ENCODE assay signal across 15 cellular contexts in genomic region chr11:69052343-69053168, GRCh38. TPM values are rescaled to one million over a fixed set of nuclear protein-coding genes. Genes with fewer than 3 reads are reported as not detected.
DNase-seq lines count a peak whose midpoint lies in the region; ATAC-seq and TF ChIP-seq lines count a peak whose summit lies in the region.
"Had no signal": no experiment of that assay in that cellular context is flagged by ENCODE, and none has a peak within 500 bp of the region (broad histone marks: within the 10 kb centered on the region; RNA-seq: fewer than 3 reads in every experiment).

No MANE protein-coding gene starts in this region.

- H3K36me3 Mint-ChIP-seq in CD8-positive, alpha-beta T cell, result peaks cover 15% of the 10 kb centered on the region
- H3K36me3 Mint-ChIP-seq in endothelial cell (ENCODE audit: low read depth, unreplicated experiment), result peaks cover 3% of the 10 kb centered on the region
- H3K36me3 Mint-ChIP-seq in activated T-cell treated with anti-CD3 and anti-CD28 coated beads, Interleukin-2, amount 50 U/mL, for 4 hours (ENCODE audit: insufficient read depth), result peaks cover 1% of the 10 kb centered on the region

- TF ChIP-seq CTCF in CD8-positive, alpha-beta T cell (IDR thresholded peaks at IDR 0.05), result no peak
- TF ChIP-seq CTCF in endothelial cell (IDR thresholded peaks at IDR 0.05; ENCODE audit: unreplicated experiment), result no peak

- no peaks in the 10 kb centered on the region for H3K9me3 Mint-ChIP-seq in CD8-positive, alpha-beta T cell
- no peaks in the 10 kb centered on the region for H3K9me3 Mint-ChIP-seq in endothelial cell (ENCODE audit: unreplicated experiment)
- no peaks in the 10 kb centered on the region for H3K9me3 Mint-ChIP-seq in activated T-cell treated with anti-CD3 and anti-CD28 coated beads, Interleukin-2, amount 50 U/mL, for 4 hours

- H4K12ac ChIP-seq in trophoblast cell (ENCODE audit: low read depth, low read length), result no peak overlapping the region

- no peak overlapping the region for H2BK12ac ChIP-seq in trophoblast cell (ENCODE audit: low read length)

- WGBS in trophoblast cell (ENCODE audit: extremely low coverage, insufficient coverage, insufficient read length), result no CpG with 5 or more reads among the region's 21 CpGs

- no peak for ATAC-seq in CD8-positive, alpha-beta T cell
- ATAC-seq in activated T-cell treated with anti-CD3 and anti-CD28 coated beads, Interleukin-2, amount 50 U/mL, for 4 hours, result no peak
- ATAC-seq in GM18873 (IDR thresholded peaks at IDR 0.05; ENCODE audit: low FRiP score, unreplicated experiment), result no peak

- H3K27me3 Mint-ChIP-seq in CD8-positive, alpha-beta T cell (ENCODE audit: low read depth), result no peaks in the 10 kb centered on the region
- H3K27me3 Mint-ChIP-seq in endothelial cell (ENCODE audit: unreplicated experiment), result peaks cover 5% of the 10 kb centered on the region
- no peaks in the 10 kb centered on the region for H3K27me3 Mint-ChIP-seq in activated T-cell treated with anti-CD3 and anti-CD28 coated beads, Interleukin-2, amount 50 U/mL, for 4 hours (ENCODE audit: low read depth)

- H2AFZ ChIP-seq in trophoblast cell (ENCODE audit: insufficient read depth, low read length, poor library complexity), result no peak overlapping the region

- no peak overlapping the region for H2BK120ac ChIP-seq in trophoblast cell (ENCODE audit: insufficient read depth, low read length, poor library complexity)

- H3K4me3 Mint-ChIP-seq in CD8-positive, alpha-beta T cell, result no peak overlapping the region
- H3K4me3 Mint-ChIP-seq in endothelial cell (ENCODE audit: unreplicated experiment), result no peak overlapping the region
- H3K4me3 Mint-ChIP-seq in activated T-cell treated with anti-CD3 and anti-CD28 coated beads, Interleukin-2, amount 50 U/mL, for 4 hours, result no peak overlapping the region

- peak overlapping the region; percentile 65 for H4K8ac ChIP-seq in trophoblast cell (ENCODE audit: low read depth, low read length)

- no peaks in the 10 kb centered on the region for H3K36me3 ChIP-seq in CD8-positive, alpha-beta T cell (ENCODE audit: insufficient read depth, low read length)
- peaks cover 4% of the 10 kb centered on the region; the same call in 1 of the 2 replicates for H3K36me3 ChIP-seq in KOPT-K1 (ENCODE audit: insufficient read depth, low read length)
- H3K36me3 ChIP-seq in trophoblast cell (ENCODE audit: control insufficient read depth in 1 of 2, insufficient read depth in 2 of 2, low read length in 2 of 2), result peaks cover 9 to 20% of the 10 kb centered on the region in 2 experiments

- H2BK5ac ChIP-seq in trophoblast cell (ENCODE audit: low read depth, low read length, poor library complexity), result no peak overlapping the region

- intact Hi-C loops in CD8-positive, alpha-beta T cell (cut with DNase I, micrococcal nuclease), result loop anchor here in 1 of 2 experiments (10.0 kb wide), 1 partner anchor 1152 kb away; the partner anchor contains the start of gene FADD

- H2AK5ac ChIP-seq in trophoblast cell (ENCODE audit: low read length), result no peak overlapping the region

- H3K9ac ChIP-seq in trophoblast cell (ENCODE audit: low read length), result no peak overlapping the region

- H3K27ac ChIP-seq in CD8-positive, alpha-beta T cell (ENCODE audit: low read depth, low read length), result no peak overlapping the region
- peak overlapping the region; percentile 25 for H3K27ac ChIP-seq in KOPT-K1 (ENCODE audit: low read depth, low read length, poor library complexity, severe bottlenecking)
- no peak overlapping the region for H3K27ac ChIP-seq in trophoblast cell (ENCODE audit: low read depth, low read length)

- no peak for DNase-seq in CD8-positive, alpha-beta T cell
- DNase-seq in endothelial cell (ENCODE audit: low spot score), result no peak
- peak in 1 of 2 donors; percentile 36 for DNase-seq in trophoblast cell
- no peak for DNase-seq in activated T-cell treated with anti-CD3 and anti-CD28 coated beads, Interleukin-2, amount 50 U/mL, for 4 hours
- DNase-seq in NCI-H446 (lab: John Stamatoyannopoulos, UW), result no peak
- no peak for DNase-seq in NCI-H774 (lab: John Stamatoyannopoulos, UW)
- DNase-seq: kidney glomerular epithelial cell; NCI-H1048; NCI-H510A treated with DMSO at 0.1 percent for 48 hours; SHP77 treated with DMSO at 0.1 percent for 48 hours; stimulated activated CD8-positive, alpha-beta memory T cell treated with anti-CD3 and anti-CD28 coated beads, Interleukin-4, amount 100 ng/mL, for 48 hours had no signal

- no peaks in the 10 kb centered on the region for H3K9me3 ChIP-seq in CD8-positive, alpha-beta T cell (ENCODE audit: low read length)
- no peaks in the 10 kb centered on the region for H3K9me3 ChIP-seq in KOPT-K1 (ENCODE audit: insufficient read depth, low read length, poor library complexity, severe bottlenecking)
- H3K9me3 ChIP-seq in trophoblast cell (ENCODE audit: insufficient read depth, low read depth, low read length), result peaks cover 4% of the 10 kb centered on the region

- peak overlapping the region; percentile 42 for H3K18ac ChIP-seq in trophoblast cell (ENCODE audit: low read length)

- peak overlapping the region; percentile 33 for H3K4ac ChIP-seq in trophoblast cell (ENCODE audit: low read depth, low read length)

- H3K27me3 ChIP-seq in CD8-positive, alpha-beta T cell (ENCODE audit: insufficient read depth, low read length), result no peaks in the 10 kb centered on the region
- H3K27me3 ChIP-seq in trophoblast cell (ENCODE audit: insufficient read depth, low read length), result peaks cover 1% of the 10 kb centered on the region

- peaks cover 9% of the 10 kb centered on the region for H3K4me1 ChIP-seq in CD8-positive, alpha-beta T cell (ENCODE audit: insufficient read depth, low read length)
- peaks cover 8 to 10% of the 10 kb centered on the region in 2 experiments for H3K4me1 ChIP-seq in trophoblast cell (ENCODE audit: control insufficient read depth in 1 of 2, insufficient read depth in 2 of 2, low read length in 2 of 2)

- H3K14ac ChIP-seq in trophoblast cell (ENCODE audit: low read length), result no peak overlapping the region

- CTCF ChIA-PET in CD8-positive, alpha-beta T cell (lab: Charles Lee), result interaction anchor here (1.1 kb wide), 1 partner anchor 48 kb away, joined by 4 read pairs; no protein-coding TSS in a partner anchor

- no peak overlapping the region for H3K4me2 ChIP-seq in trophoblast cell (ENCODE audit: low read length)

- peaks cover 6% of the 10 kb centered on the region for H3K79me2 ChIP-seq in trophoblast cell (ENCODE audit: control insufficient read depth, insufficient read depth, low read length, poor library complexity)

- H3K4me1 Mint-ChIP-seq in CD8-positive, alpha-beta T cell (ENCODE audit: low read depth), result peaks cover 39% of the 10 kb centered on the region
- peaks cover 4% of the 10 kb centered on the region for H3K4me1 Mint-ChIP-seq in endothelial cell (ENCODE audit: unreplicated experiment)
- H3K4me1 Mint-ChIP-seq in activated T-cell treated with anti-CD3 and anti-CD28 coated beads, Interleukin-2, amount 50 U/mL, for 4 hours (ENCODE audit: low read depth), result peaks cover 29% of the 10 kb centered on the region

- no peak overlapping the region for H3K23ac ChIP-seq in trophoblast cell (ENCODE audit: low read length)

- peak overlapping the region; percentile 39 for H4K91ac ChIP-seq in trophoblast cell (ENCODE audit: low read depth, low read length)

- H3K79me1 ChIP-seq in trophoblast cell (ENCODE audit: low read length), result peaks cover 10% of the 10 kb centered on the region

- H3K4me3 ChIP-seq in CD8-positive, alpha-beta T cell (ENCODE audit: low read depth, low read length), result no peak overlapping the region
- no peak overlapping the region for H3K4me3 ChIP-seq in trophoblast cell (ENCODE audit: low read depth, low read length)

- POLR2A ChIA-PET in CD8-positive, alpha-beta T cell (lab: Charles Lee), result no interaction called here

- H3K27ac Mint-ChIP-seq in CD8-positive, alpha-beta T cell, result peak overlapping the region; percentile 52
- peak overlapping the region; percentile 24 for H3K27ac Mint-ChIP-seq in endothelial cell (ENCODE audit: unreplicated experiment)

RNA-seq across cellular contexts. Expression of gene TPCN2, which starts 3.8 kb away (rescaled TPM):
- 10 to 100 TPM; 13.1 to 15.0 TPM for total RNA-seq in CD8-positive, alpha-beta T cell
- 31.4 TPM for total RNA-seq in endothelial cell (ENCODE audit: unreplicated experiment)
- polyA plus RNA-seq in trophoblast cell (2013), result 5.2 TPM in 2 replicates
- total RNA-seq in activated T-cell treated with anti-CD3 and anti-CD28 coated beads, Interleukin-2, amount 50 U/mL, for 4 hours, result 1 to 10 TPM; 5.8 to 8.4 (median 7.1) TPM

RNA-seq across cellular contexts. Expression of gene MRGPRF, which starts 39.5 kb away (rescaled TPM):
- not detected for total RNA-seq in CD8-positive, alpha-beta T cell
- 0.54 TPM for total RNA-seq in endothelial cell (ENCODE audit: unreplicated experiment)
- polyA plus RNA-seq in trophoblast cell (2013), result 0.29 and 0.39 TPM in 2 replicates
- total RNA-seq in activated T-cell treated with anti-CD3 and anti-CD28 coated beads, Interleukin-2, amount 50 U/mL, for 4 hours, result under 1 TPM in 2 of 3 donors, not detected in 1; 0.10 to 0.18 TPM
- total RNA-seq: G401 had no signal
- polyA plus RNA-seq: neural cell had no signal
